In genomic region chr3:165195226-165195625, GRCh38 we compare ENCODE assay signal across 9 cellular contexts. TPM values are rescaled to one million over a fixed set of nuclear protein-coding genes. Genes with fewer than 3 reads are reported as not detected.
A peak's percentile ranks its signal among the peaks of the same experiment; 100 is the strongest.
DNase-seq lines count a peak whose midpoint lies in the region; ATAC-seq lines count a peak whose summit lies in the region.
"Had no signal": no experiment of that assay in that cellular context is flagged by ENCODE, and none has a peak within 500 bp of the region (broad histone marks: within the 10 kb centered on the region; RNA-seq: fewer than 3 reads in every experiment).

No MANE protein-coding gene starts in this region.

- no peak overlapping the region for H3K27ac ChIP-seq in iPS-20b (ENCODE audit: low read length)

- H3K4me1 Mint-ChIP-seq in T-helper 17 cell: peaks cover 15% of the 10 kb centered on the region

- DNase-seq in NCI-H524 (lab: John Stamatoyannopoulos, UW) (peak; percentile 47 to 68), NCI-H524 treated with DMSO at 0.1 percent for 48 hours (lab: John Stamatoyannopoulos, UW) (no peak), T-helper 17 cell (no peak), skeletal muscle cell (ENCODE audit: low read depth) (no peak), middle frontal gyrus (ENCODE audit: extremely low spot score, low spot score) (no peak)
- DNase-seq: activated T-cell treated with anti-CD3 and anti-CD28 coated beads, Interleukin-2, amount 50 U/mL, for 1 hour had no signal

- peak overlapping the region; percentile 46; the same call in 1 of the 2 replicates for H3K9ac ChIP-seq in iPS-20b (ENCODE audit: low read depth, low read length)

- no peak overlapping the region for H3K27ac Mint-ChIP-seq in T-helper 17 cell

- ATAC-seq in T-helper 17 cell (no peak), GM18868 (IDR thresholded peaks at IDR 0.05; ENCODE audit: unreplicated experiment) (no peak), HG03175 (IDR thresholded peaks at IDR 0.05; ENCODE audit: unreplicated experiment) (no peak)

- H3K4me1 ChIP-seq in iPS-20b (ENCODE audit: insufficient read depth, low read length): peaks cover 10% of the 10 kb centered on the region; the same call in 1 of the 2 replicates

- H3K9me3 ChIP-seq in T-helper 17 cell (ENCODE audit: control insufficient read depth, low read length, poor library complexity, severe bottlenecking): no peaks in the 10 kb centered on the region
- H3K9me3 ChIP-seq in iPS-20b (ENCODE audit: insufficient read depth, low read depth, low read length): no peaks in the 10 kb centered on the region

- no peaks in the 10 kb centered on the region for H3K36me3 ChIP-seq in iPS-20b (ENCODE audit: insufficient read depth, low read depth, low read length)

- H3K27me3 Mint-ChIP-seq in T-helper 17 cell: peaks cover 62% of the 10 kb centered on the region

- peaks cover 2% of the 10 kb centered on the region for H3K36me3 Mint-ChIP-seq in T-helper 17 cell (ENCODE audit: low read depth)

- H3K4me3 Mint-ChIP-seq in T-helper 17 cell: peak overlapping the region; percentile 25

- H3K4me3 ChIP-seq in iPS-20b (ENCODE audit: low read length) (peak overlapping the region; percentile 67), skeletal muscle cell (ENCODE audit: low read depth, low read length) (peak overlapping the region; percentile 50)

- peaks cover 68% of the 10 kb centered on the region for H3K27me3 ChIP-seq in iPS-20b (ENCODE audit: insufficient read depth, low read length)

RNA-seq across cellular contexts. Expression of gene SLITRK3, which starts 1.0 kb away (rescaled TPM):
- total RNA-seq in T-helper 17 cell: not detected

Comparison
In these comparisons a context has a peak if more than half of its experiments do, and no peak if none do; other contexts are left out.
1. DNase-seq: peak in NCI-H524 (2 of 2); none in NCI-H524 treated with DMSO at 0.1 percent for 48 hours (single experiment), T-helper 17 cell (0 of 3), skeletal muscle cell (single experiment) and middle frontal gyrus (single experiment).